Comparison of ENCODE assay signal across 35 cellular contexts in genomic region chr6:70831427-70831826, GRCh38.
"Had no signal": no experiment of that assay in that cellular context is flagged by ENCODE, and none has a peak within 500 bp of the region (broad histone marks: within the 10 kb centered on the region; RNA-seq: fewer than 3 reads in every experiment).

No MANE protein-coding gene starts in this region.

- H3K27me3 ChIP-seq: MG63 had no signal

- H3K9me3 ChIP-seq: MG63 had no signal

- DNase-seq: Kasumi-1, MG63, MM.1S, MV-4-11, NCI-H1048, NCI-H1092, NCI-H1092 treated with DMSO at 0.1 percent for 48 hours, NCI-H1105, NCI-H1105 treated with DMSO at 0.1 percent for 48 hours, NCI-H1417, NCI-H1417 treated with DMSO at 0.1 percent for 48 hours, NCI-H1436, NCI-H1436 treated with DMSO at 0.1 percent for 48 hours, NCI-H146, NCI-H1694, NCI-H1694 treated with DMSO at 0.1 percent for 48 hours, NCI-H187, NCI-H187 treated with DMSO at 0.1 percent for 48 hours, NCI-H1930, NCI-H2029, NCI-H2029 treated with DMSO at 0.1 percent for 48 hours, NCI-H2081, NCI-H2081 treated with DMSO at 0.1 percent for 48 hours, NCI-H2107, NCI-H2171, NCI-H2171 treated with DMSO at 0.1 percent for 48 hours, NCI-H2227 treated with DMSO at 0.1 percent for 48 hours, NCI-H226, NCI-H345, NCI-H446, NCI-H446 treated with DMSO at 0.1 percent for 48 hours, NCI-H510A, NCI-H510A treated with DMSO at 0.1 percent for 48 hours, NCI-H524, NCI-H524 treated with DMSO at 0.1 percent for 48 hours had no signal

- H3K36me3 ChIP-seq: MG63 had no signal

- H3K4me3 ChIP-seq: MG63 had no signal
